1 cellular context compared by ENCODE assay signal in genomic region chr13:44917589-44918322, GRCh38.
TF ChIP-seq lines count a peak whose summit lies in the region.

No MANE protein-coding gene starts in this region.

TF ChIP-seq in HEK293, 187 proteins besides CTCF, POLR2A, EP300 and RAD21 (continued from another document and continues in another):
- TF ChIP-seq ZNF280D (tag by site-specific recombination; IDR thresholded peaks at IDR 0.05) (0 out of 2 replicates have a peak, but pooled peaks have one; percentile 76), KLF17 (tag by site-specific recombination; IDR thresholded peaks at IDR 0.05) (peak; percentile 92), GLIS2 (tag by site-specific recombination; IDR thresholded peaks at IDR 0.05) (peak; percentile 49; the same call in 1 of the 2 replicates), PATZ1 (tag by site-specific recombination; IDR thresholded peaks at IDR 0.05) (peak; percentile 50; the same call in 1 of the 2 replicates), EGR2 (tag by site-specific recombination; IDR thresholded peaks at IDR 0.05; ENCODE audit: low read depth) (peak; percentile 98), HOXA7 (CRISPR knock-in tag; IDR thresholded peaks at IDR 0.05; ENCODE audit: borderline replicate concordance) (no peak), ZNF146 (tag by site-specific recombination; IDR thresholded peaks at IDR 0.05) (peak; percentile 39), OVOL3 (tag by site-specific recombination; IDR thresholded peaks at IDR 0.05) (no peak), ZNF843 (tag by site-specific recombination; IDR thresholded peaks at IDR 0.05) (no peak), ZNF449 (tag by site-specific recombination; IDR thresholded peaks at IDR 0.05) (peak; percentile 47; the same call in 1 of the 2 replicates), ZNF610 (tag by site-specific recombination; IDR thresholded peaks at IDR 0.05; ENCODE audit: borderline replicate concordance) (peak; percentile 63; the same call in 1 of the 2 replicates), ZNF211 (tag by site-specific recombination; IDR thresholded peaks at IDR 0.05; ENCODE audit: low read depth) (no peak), ZIC2 (tag by site-specific recombination; IDR thresholded peaks at IDR 0.05) (peak; percentile 80), ZBTB21 (tag by site-specific recombination; IDR thresholded peaks at IDR 0.05) (peak; percentile 74; the same call in 1 of the 2 replicates), ZNF596 (tag by site-specific recombination; IDR thresholded peaks at IDR 0.05) (peak; percentile 58; the same call in 1 of the 2 replicates), ZNF501 (tag by site-specific recombination; IDR thresholded peaks at IDR 0.05) (peak; percentile 95), ZNF623 (tag by site-specific recombination; IDR thresholded peaks at IDR 0.05) (peak; percentile 26; the same call in 1 of the 2 replicates), ZNF639 (tag by site-specific recombination; IDR thresholded peaks at IDR 0.05) (peak; percentile 92; the same call in 1 of the 2 replicates), ZNF341 (tag by site-specific recombination; IDR thresholded peaks at IDR 0.05; ENCODE audit: low read depth) (peak; percentile 88), ZBTB48 (tag by site-specific recombination; IDR thresholded peaks at IDR 0.05) (peak; percentile 91), ZNF558 (tag by site-specific recombination; IDR thresholded peaks at IDR 0.05) (peak; percentile 90), ZNF23 (tag by site-specific recombination; IDR thresholded peaks at IDR 0.05; ENCODE audit: borderline replicate concordance) (no peak), ATF2 (tag by site-specific recombination; IDR thresholded peaks at IDR 0.05; ENCODE audit: low read depth) (peak; percentile 68), ZNF654 (tag by site-specific recombination; IDR thresholded peaks at IDR 0.05; ENCODE audit: low read depth) (no peak), SP7 (tag by site-specific recombination; IDR thresholded peaks at IDR 0.05) (peak; percentile 90), ZNF391 (tag by site-specific recombination; IDR thresholded peaks at IDR 0.05; ENCODE audit: borderline replicate concordance, low read depth) (0 out of 2 replicates have a peak, but pooled peaks have one; percentile 45), ZNF48 (tag by site-specific recombination; IDR thresholded peaks at IDR 0.05) (no peak), ZNF785 (tag by site-specific recombination; IDR thresholded peaks at IDR 0.05) (0 out of 2 replicates have a peak, but pooled peaks have one; percentile 51), ZNF214 (tag by site-specific recombination; IDR thresholded peaks at IDR 0.05; ENCODE audit: borderline replicate concordance) (no peak)
- TF ChIP-seq, protein P1, sequence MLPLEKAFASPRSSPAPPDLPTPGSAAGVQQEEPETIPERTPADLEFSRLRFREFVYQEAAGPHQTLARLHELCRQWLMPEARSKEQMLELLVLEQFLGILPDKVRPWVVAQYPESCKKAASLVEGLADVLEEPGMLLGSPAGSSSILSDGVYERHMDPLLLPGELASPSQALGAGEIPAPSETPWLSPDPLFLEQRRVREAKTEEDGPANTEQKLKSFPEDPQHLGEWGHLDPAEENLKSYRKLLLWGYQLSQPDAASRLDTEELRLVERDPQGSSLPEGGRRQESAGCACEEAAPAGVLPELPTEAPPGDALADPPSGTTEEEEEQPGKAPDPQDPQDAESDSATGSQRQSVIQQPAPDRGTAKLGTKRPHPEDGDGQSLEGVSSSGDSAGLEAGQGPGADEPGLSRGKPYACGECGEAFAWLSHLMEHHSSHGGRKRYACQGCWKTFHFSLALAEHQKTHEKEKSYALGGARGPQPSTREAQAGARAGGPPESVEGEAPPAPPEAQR (tag by site-specific recombination; IDR thresholded peaks at IDR 0.05), result peak; percentile 79
- TF ChIP-seq, protein P2, sequence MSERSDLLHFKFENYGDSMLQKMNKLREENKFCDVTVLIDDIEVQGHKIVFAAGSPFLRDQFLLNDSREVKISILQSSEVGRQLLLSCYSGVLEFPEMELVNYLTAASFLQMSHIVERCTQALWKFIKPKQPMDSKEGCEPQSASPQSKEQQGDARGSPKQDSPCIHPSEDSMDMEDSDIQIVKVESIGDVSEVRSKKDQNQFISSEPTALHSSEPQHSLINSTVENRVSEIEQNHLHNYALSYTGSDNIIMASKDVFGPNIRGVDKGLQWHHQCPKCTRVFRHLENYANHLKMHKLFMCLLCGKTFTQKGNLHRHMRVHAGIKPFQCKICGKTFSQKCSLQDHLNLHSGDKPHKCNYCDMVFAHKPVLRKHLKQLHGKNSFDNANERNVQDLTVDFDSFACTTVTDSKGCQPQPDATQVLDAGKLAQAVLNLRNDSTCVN (tag by site-specific recombination; optimal IDR thresholded peaks at IDR 0.05), result peak; percentile 24
- TF ChIP-seq, protein P3, sequence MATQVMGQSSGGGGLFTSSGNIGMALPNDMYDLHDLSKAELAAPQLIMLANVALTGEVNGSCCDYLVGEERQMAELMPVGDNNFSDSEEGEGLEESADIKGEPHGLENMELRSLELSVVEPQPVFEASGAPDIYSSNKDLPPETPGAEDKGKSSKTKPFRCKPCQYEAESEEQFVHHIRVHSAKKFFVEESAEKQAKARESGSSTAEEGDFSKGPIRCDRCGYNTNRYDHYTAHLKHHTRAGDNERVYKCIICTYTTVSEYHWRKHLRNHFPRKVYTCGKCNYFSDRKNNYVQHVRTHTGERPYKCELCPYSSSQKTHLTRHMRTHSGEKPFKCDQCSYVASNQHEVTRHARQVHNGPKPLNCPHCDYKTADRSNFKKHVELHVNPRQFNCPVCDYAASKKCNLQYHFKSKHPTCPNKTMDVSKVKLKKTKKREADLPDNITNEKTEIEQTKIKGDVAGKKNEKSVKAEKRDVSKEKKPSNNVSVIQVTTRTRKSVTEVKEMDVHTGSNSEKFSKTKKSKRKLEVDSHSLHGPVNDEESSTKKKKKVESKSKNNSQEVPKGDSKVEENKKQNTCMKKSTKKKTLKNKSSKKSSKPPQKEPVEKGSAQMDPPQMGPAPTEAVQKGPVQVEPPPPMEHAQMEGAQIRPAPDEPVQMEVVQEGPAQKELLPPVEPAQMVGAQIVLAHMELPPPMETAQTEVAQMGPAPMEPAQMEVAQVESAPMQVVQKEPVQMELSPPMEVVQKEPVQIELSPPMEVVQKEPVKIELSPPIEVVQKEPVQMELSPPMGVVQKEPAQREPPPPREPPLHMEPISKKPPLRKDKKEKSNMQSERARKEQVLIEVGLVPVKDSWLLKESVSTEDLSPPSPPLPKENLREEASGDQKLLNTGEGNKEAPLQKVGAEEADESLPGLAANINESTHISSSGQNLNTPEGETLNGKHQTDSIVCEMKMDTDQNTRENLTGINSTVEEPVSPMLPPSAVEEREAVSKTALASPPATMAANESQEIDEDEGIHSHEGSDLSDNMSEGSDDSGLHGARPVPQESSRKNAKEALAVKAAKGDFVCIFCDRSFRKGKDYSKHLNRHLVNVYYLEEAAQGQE (tag by site-specific recombination; IDR thresholded peaks at IDR 0.05), result peak; percentile 73
- TF ChIP-seq, protein P4, sequence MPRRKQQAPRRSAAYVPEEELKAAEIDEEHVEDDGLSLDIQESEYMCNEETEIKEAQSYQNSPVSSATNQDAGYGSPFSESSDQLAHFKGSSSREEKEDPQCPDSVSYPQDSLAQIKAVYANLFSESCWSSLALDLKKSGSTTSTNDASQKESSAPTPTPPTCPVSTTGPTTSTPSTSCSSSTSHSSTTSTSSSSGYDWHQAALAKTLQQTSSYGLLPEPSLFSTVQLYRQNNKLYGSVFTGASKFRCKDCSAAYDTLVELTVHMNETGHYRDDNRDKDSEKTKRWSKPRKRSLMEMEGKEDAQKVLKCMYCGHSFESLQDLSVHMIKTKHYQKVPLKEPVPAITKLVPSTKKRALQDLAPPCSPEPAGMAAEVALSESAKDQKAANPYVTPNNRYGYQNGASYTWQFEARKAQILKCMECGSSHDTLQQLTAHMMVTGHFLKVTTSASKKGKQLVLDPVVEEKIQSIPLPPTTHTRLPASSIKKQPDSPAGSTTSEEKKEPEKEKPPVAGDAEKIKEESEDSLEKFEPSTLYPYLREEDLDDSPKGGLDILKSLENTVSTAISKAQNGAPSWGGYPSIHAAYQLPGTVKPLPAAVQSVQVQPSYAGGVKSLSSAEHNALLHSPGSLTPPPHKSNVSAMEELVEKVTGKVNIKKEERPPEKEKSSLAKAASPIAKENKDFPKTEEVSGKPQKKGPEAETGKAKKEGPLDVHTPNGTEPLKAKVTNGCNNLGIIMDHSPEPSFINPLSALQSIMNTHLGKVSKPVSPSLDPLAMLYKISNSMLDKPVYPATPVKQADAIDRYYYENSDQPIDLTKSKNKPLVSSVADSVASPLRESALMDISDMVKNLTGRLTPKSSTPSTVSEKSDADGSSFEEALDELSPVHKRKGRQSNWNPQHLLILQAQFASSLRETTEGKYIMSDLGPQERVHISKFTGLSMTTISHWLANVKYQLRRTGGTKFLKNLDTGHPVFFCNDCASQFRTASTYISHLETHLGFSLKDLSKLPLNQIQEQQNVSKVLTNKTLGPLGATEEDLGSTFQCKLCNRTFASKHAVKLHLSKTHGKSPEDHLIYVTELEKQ (tag by site-specific recombination; IDR thresholded peaks at IDR 0.05; ENCODE audit: borderline replicate concordance), result 0 out of 2 replicates have a peak, but pooled peaks have one; percentile 12
